20 cellular contexts compared by ENCODE assay signal in the genomic region with DNA sequence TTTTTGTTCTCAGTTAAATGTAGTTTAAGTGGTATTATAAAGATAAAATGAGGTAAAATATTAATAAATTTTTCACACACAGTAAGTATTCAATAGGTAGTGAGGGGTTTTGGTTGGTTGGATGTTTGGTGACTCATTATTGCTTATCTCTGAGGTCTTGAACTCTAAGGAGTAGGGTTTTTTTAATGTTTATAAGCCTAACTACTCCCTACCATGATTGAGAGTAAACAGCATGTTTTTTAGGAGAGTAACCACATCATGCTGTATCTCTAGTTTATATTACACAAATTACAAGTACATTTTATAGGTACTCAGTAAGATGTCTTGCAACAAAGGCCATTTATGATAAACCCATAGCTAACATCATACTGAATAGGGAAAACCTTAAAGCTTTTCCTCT.
A peak's percentile ranks its signal among the peaks of the same experiment; 100 is the strongest.
DNase-seq lines count a peak whose midpoint lies in the region; ATAC-seq and TF ChIP-seq lines count a peak whose summit lies in the region.
"Had no signal": no experiment of that assay in that cellular context is flagged by ENCODE, and none has a peak within 500 bp of the region (broad histone marks: within the 10 kb centered on the region; RNA-seq: fewer than 3 reads in every experiment).

No MANE protein-coding gene starts in this region.

- in situ Hi-C loops in GM13976 (cut with MboI; ENCODE audit: low sequenced_read_pairs, unreplicated experiment) = no loop called here

- H3K18ac ChIP-seq in mesenchymal stem cell (ENCODE audit: low read depth in 1 of 2, low read length in 2 of 2) = no peak overlapping the region

- H2BK15ac ChIP-seq in mesenchymal stem cell (ENCODE audit: low read depth, poor library complexity, severe bottlenecking) = no peak overlapping the region

- no peak overlapping the region for H2AK5ac ChIP-seq in mesenchymal stem cell (ENCODE audit: low read length, severe bottlenecking)

- H2BK120ac ChIP-seq in mesenchymal stem cell (ENCODE audit: low read depth, low read length) = no peak overlapping the region

- no peaks in the 10 kb centered on the region for H3K79me1 ChIP-seq in mesenchymal stem cell (replicated peaks; ENCODE audit: low read length, poor library complexity, severe bottlenecking)

- no peak overlapping the region for H3K14ac ChIP-seq in mesenchymal stem cell (ENCODE audit: low read length in 2 of 2)

- no peak overlapping the region for H3K9ac ChIP-seq in mesenchymal stem cell (ENCODE audit: low read length)
- H3K9ac ChIP-seq: BLaER1 had no signal

- no peaks in the 10 kb centered on the region for H3K27me3 ChIP-seq in mesenchymal stem cell (ENCODE audit: control insufficient read depth in 1 of 2, insufficient read depth in 1 of 2, low read length in 2 of 2)
- H3K27me3 ChIP-seq: BLaER1 had no signal

- H2BK12ac ChIP-seq in mesenchymal stem cell (ENCODE audit: low read length in 2 of 2) = no peak overlapping the region

- no peak overlapping the region for H2BK5ac ChIP-seq in mesenchymal stem cell (ENCODE audit: low read depth, low read length, poor library complexity, severe bottlenecking)

- DNase-seq in HT-29 (ENCODE audit: low spot score) = peak; percentile 14
- DNase-seq in NCI-H226 = peak; percentile 50
- DNase-seq in choroid plexus epithelial cell (ENCODE audit: low read depth) = peak; percentile 11
- peak; percentile 20 for DNase-seq in mesenchymal stem cell
- no peak for DNase-seq in GM13976 (ENCODE audit: low spot score)
- DNase-seq in NCI-H446 (lab: John Stamatoyannopoulos, UW) = no peak
- DNase-seq in T-helper 2 cell = no peak
- DNase-seq: CD4-positive, alpha-beta T cell; CD8-positive, alpha-beta memory T cell; DMS 273 treated with DMSO at 0.1 percent for 48 hours; DMS79; EL; GDM1; GOT3; H7; HCEC 1CT had no signal

- no peaks in the 10 kb centered on the region for H3K36me3 ChIP-seq in mesenchymal stem cell (ENCODE audit: control insufficient read depth in 1 of 2, insufficient read depth in 2 of 2, low read depth in 1 of 2, low read length in 2 of 2)
- H3K36me3 ChIP-seq: BLaER1 had no signal

- H3K27ac ChIP-seq in mesenchymal stem cell (ENCODE audit: low read length, poor library complexity, severe bottlenecking) = no peak overlapping the region
- H3K27ac ChIP-seq: BLaER1, C4-2B had no signal

- ATAC-seq in HG03175 (IDR thresholded peaks at IDR 0.05; ENCODE audit: unreplicated experiment) = no peak
- ATAC-seq: GM12878 had no signal

- no peak overlapping the region for H3K23ac ChIP-seq in mesenchymal stem cell (ENCODE audit: low read length in 2 of 2)

- no peaks in the 10 kb centered on the region for H3K4me1 ChIP-seq in mesenchymal stem cell (ENCODE audit: control insufficient read depth, insufficient read depth, low read depth, low read length)
- H3K4me1 ChIP-seq: BLaER1 had no signal

- no peak overlapping the region for H4K91ac ChIP-seq in mesenchymal stem cell (ENCODE audit: low read length)

- no peak overlapping the region for H3K4me2 ChIP-seq in mesenchymal stem cell (ENCODE audit: low read length, poor library complexity, severe bottlenecking)
- H3K4me2 ChIP-seq: BLaER1 had no signal

- H4K8ac ChIP-seq in mesenchymal stem cell (ENCODE audit: low read length) = no peak overlapping the region

- H3K4me3 ChIP-seq in choroid plexus epithelial cell (ENCODE audit: low read depth, low read length) = no peak overlapping the region
- H3K4me3 ChIP-seq in mesenchymal stem cell (ENCODE audit: insufficient read depth in 1 of 2, low read depth in 1 of 2, low read length in 2 of 2) = no peak overlapping the region
- H3K4me3 ChIP-seq: BLaER1, GM12878 had no signal

- H2AFZ ChIP-seq in mesenchymal stem cell (ENCODE audit: low read depth, low read length) = no peak overlapping the region

- H3K4ac ChIP-seq in mesenchymal stem cell (ENCODE audit: low read depth in 1 of 2, low read length in 2 of 2) = no peak overlapping the region

- H3K9me3 ChIP-seq in mesenchymal stem cell (ENCODE audit: control insufficient read depth, low read length) = peaks cover 8% of the 10 kb centered on the region

- TF ChIP-seq CTCF in choroid plexus epithelial cell (conservative IDR thresholded peaks at IDR 0.05; ENCODE audit: low read depth, low read length) (no peak), GM13976 (IDR thresholded peaks at IDR 0.05; ENCODE audit: borderline replicate concordance, control extremely low read depth, extremely low read depth, insufficient read depth, missing control alignments) (no peak)

Comparison
In these comparisons a context has a peak if more than half of its experiments do, and no peak if none do; other contexts are left out.
1. DNase-seq: peak in HT-29 (single experiment), NCI-H226 (single experiment), choroid plexus epithelial cell (single experiment) and mesenchymal stem cell (single experiment); none in GM13976 (single experiment), NCI-H446 (0 of 2) and T-helper 2 cell (0 of 5).